ENCODE assay signal across 8 cellular contexts in the genomic region with DNA sequence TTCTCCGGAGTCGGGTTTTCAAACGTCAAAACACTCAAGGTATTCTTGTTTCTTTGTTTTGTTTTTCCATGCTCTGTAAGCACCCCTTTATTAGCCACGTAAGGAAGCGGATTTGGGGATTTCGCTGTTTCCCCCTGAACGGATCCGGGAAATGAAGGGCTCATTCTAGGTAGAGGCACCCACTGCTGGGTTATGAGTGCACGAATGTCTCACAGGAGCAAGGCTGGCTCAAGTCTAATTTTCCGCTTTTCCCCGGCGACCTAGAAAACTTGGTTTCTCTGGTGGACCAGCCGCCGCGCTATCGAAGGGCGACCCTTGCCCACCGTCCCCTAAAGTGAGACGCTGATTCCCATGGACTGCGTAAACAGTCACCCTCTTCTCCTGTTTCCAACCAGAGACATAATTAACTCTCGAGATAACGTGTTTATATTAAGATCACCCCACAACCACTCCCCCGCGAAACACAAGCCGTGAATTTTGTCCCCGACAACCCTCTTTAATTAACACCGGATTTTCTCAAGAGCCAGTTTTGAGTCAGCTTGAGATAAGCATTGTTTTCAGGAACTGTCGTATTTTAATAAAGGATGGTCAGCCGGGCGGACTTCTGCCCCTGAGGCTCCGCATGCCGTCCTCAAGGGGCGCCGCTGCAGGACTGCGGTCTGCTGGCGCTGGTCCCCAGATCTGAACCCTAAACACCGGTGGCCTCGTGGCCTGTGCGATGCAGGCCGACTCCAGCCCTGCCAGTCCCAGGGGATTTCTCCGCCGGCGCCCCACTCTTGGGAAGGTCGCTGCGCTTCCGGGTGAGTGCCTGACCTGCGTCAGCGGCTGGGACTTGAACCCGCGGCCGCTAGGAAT. TPM values are rescaled to one million over a fixed set of nuclear protein-coding genes. Genes with fewer than 3 reads are reported as not detected.
DNase-seq lines count a peak whose midpoint lies in the region; ATAC-seq and TF ChIP-seq lines count a peak whose summit lies in the region.

No MANE protein-coding gene starts in this region.

- H3K9me3 Mint-ChIP-seq in activated T-cell treated with anti-CD3 and anti-CD28 coated beads, Interleukin-2, amount 50 U/mL, for 24 hours: peaks cover 16% of the 10 kb centered on the region

- peak; percentile 79 for ATAC-seq in left lung
- ATAC-seq in HG03378 (IDR thresholded peaks at IDR 0.05; ENCODE audit: unreplicated experiment): no peak

- H3K4me1 Mint-ChIP-seq in activated T-cell treated with anti-CD3 and anti-CD28 coated beads, Interleukin-2, amount 50 U/mL, for 24 hours (ENCODE audit: low read depth): peaks cover 21% of the 10 kb centered on the region

- H3K27me3 ChIP-seq in dorsolateral prefrontal cortex (peaks cover 0 to 55% (median 21%) of the 10 kb centered on the region in 45 donors), left lung (peaks cover 0 to 48% of the 10 kb centered on the region in 2 donors)

- H3K4me1 ChIP-seq in left lung: no peaks in the 10 kb centered on the region

- peaks cover 0 to 11% of the 10 kb centered on the region in 2 donors for H3K9me3 ChIP-seq in left lung

- TF ChIP-seq CTCF in dorsolateral prefrontal cortex (IDR thresholded peaks at IDR 0.05 in 54 of 56, conservative IDR thresholded peaks at IDR 0.05 in 2 of 56; ENCODE audit: low read depth in 1 of 56, partially characterized antibody in 56 of 56) (peak in 9 of 56 donors; percentile 9 to 20 (median 13)), left lung (IDR thresholded peaks at IDR 0.05) (peak in 1 of 2 donors; percentile 28)

- no peaks in the 10 kb centered on the region for H3K36me3 Mint-ChIP-seq in activated T-cell treated with anti-CD3 and anti-CD28 coated beads, Interleukin-2, amount 50 U/mL, for 24 hours (ENCODE audit: low read depth)

- H3K27ac ChIP-seq in dorsolateral prefrontal cortex: peak overlapping the region in 50 of 59 donors; percentile 2 to 87 (median 63)
- H3K27ac ChIP-seq in left lung: peak overlapping the region; percentile 72 to 90
- peak overlapping the region; percentile 17 for H3K27ac ChIP-seq in temporal lobe (ENCODE audit: low read depth, low read length)

- H3K4me3 Mint-ChIP-seq in activated T-cell treated with anti-CD3 and anti-CD28 coated beads, Interleukin-2, amount 50 U/mL, for 24 hours: peak overlapping the region; percentile 64

- peak overlapping the region; percentile 9 to 69 (median 52) for H3K4me3 ChIP-seq in dorsolateral prefrontal cortex
- H3K4me3 ChIP-seq in left lung: peak overlapping the region; percentile 37 to 41

- no peaks in the 10 kb centered on the region for H3K36me3 ChIP-seq in left lung

- H3K27me3 Mint-ChIP-seq in activated T-cell treated with anti-CD3 and anti-CD28 coated beads, Interleukin-2, amount 50 U/mL, for 24 hours: peaks cover 76% of the 10 kb centered on the region

- intact Hi-C loops in dorsolateral prefrontal cortex (cut with DNase I) (no loop called here), left lung (cut with DNase I) (no loop called here)

- no peak overlapping the region for H3K27ac Mint-ChIP-seq in activated T-cell treated with anti-CD3 and anti-CD28 coated beads, Interleukin-2, amount 50 U/mL, for 24 hours

- DNase-seq in activated T-cell treated with anti-CD3 and anti-CD28 coated beads, Interleukin-2, amount 50 U/mL, for 24 hours: no peak
- DNase-seq in activated T-cell treated with anti-CD3 and anti-CD28 coated beads, Interleukin-2, amount 50 U/mL, for 1 hour: no peak
- DNase-seq in dorsolateral prefrontal cortex (peak in 1 of 10 donors; percentile 41), left lung (peak; percentile 65 to 81), NCI-H187 treated with DMSO at 0.1 percent for 48 hours (lab: John Stamatoyannopoulos, UW) (no peak), NCI-H748 (lab: John Stamatoyannopoulos, UW; ENCODE audit: unreplicated experiment) (no peak)

RNA-seq across cellular contexts. Expression of a gene that starts 0.5 kb away (rescaled TPM):
- total RNA-seq in dorsolateral prefrontal cortex (10 to 100 TPM in 119 of 120 experiments, 1 to 10 TPM in 1; 9.7 to 50.2 (median 22.3) TPM), left lung (10 to 100 TPM; 14.1 to 30.5 TPM), temporal lobe (15.2 TPM)

Comparison
In these comparisons a context has a peak if more than half of its experiments do, and no peak if none do; other contexts are left out.
1. DNase-seq: peak in left lung (2 of 2); none in activated T-cell treated with anti-CD3 and anti-CD28 coated beads, Interleukin-2, amount 50 U/mL, for 24 hours (single experiment), activated T-cell treated with anti-CD3 and anti-CD28 coated beads, Interleukin-2, amount 50 U/mL, for 1 hour (single experiment), NCI-H187 treated with DMSO at 0.1 percent for 48 hours (single experiment) and NCI-H748 (single experiment).
2. H3K27ac ChIP-seq: peak in every context shown above with its lines; median percentile 81 in left lung; 63 in dorsolateral prefrontal cortex; 17 in temporal lobe.